Comparison of ENCODE assay signal across 8 cellular contexts in genomic region chr2:27069961-27070618, GRCh38. TPM values are rescaled to one million over a fixed set of nuclear protein-coding genes. Genes with fewer than 3 reads are reported as not detected.
DNase-seq lines count a peak whose midpoint lies in the region; ATAC-seq, FAIRE-seq and TF ChIP-seq lines count a peak whose summit lies in the region.

No MANE protein-coding gene starts in this region.

- H3K4me1 ChIP-seq in A673 (ENCODE audit: insufficient read depth, low read length, poor library complexity, severe bottlenecking) (peaks cover 36% of the 10 kb centered on the region), HUES6 (ENCODE audit: control insufficient read depth, insufficient read depth, low read length) (peaks cover 12% of the 10 kb centered on the region), mammary epithelial cell (ENCODE audit: insufficient read depth, low read length) (peaks cover 16% of the 10 kb centered on the region), mucosa of stomach (ENCODE audit: control insufficient read depth, insufficient read depth, low read length) (peaks cover 35% of the 10 kb centered on the region)

- H4K20me1 ChIP-seq in mammary epithelial cell (ENCODE audit: insufficient read depth, low read length), result no peaks in the 10 kb centered on the region

- H3K27ac ChIP-seq in A673 (ENCODE audit: low read depth, low read length, poor library complexity, severe bottlenecking) (peak overlapping the region; percentile 14), HUES6 (ENCODE audit: low read depth, low read length) (no peak overlapping the region), mammary epithelial cell (ENCODE audit: insufficient read depth, low read depth, low read length) (peak overlapping the region; percentile 76)

- DNase-seq in A673 (ENCODE audit: low spot score), result no peak
- no peak for DNase-seq in mammary epithelial cell
- DNase-seq in NCI-H2227 (lab: John Stamatoyannopoulos, UW; ENCODE audit: unreplicated experiment), result no peak
- DNase-seq in urothelium cell line (ENCODE audit: low spot score), result no peak
- no peak for DNase-seq in GOT3 (lab: John Stamatoyannopoulos, UW)

- WGBS in mammary epithelial cell (ENCODE audit: low coverage, missing lambda C conversion rate), result 49% methylated on average over 8 of the region's 8 CpGs

- TF ChIP-seq CTCF in A673 (conservative IDR thresholded peaks at IDR 0.05; ENCODE audit: low read depth, low read length) (no peak), mammary epithelial cell (conservative IDR thresholded peaks at IDR 0.05 in 1 of 2, IDR thresholded peaks at IDR 0.05 in 1 of 2; ENCODE audit: extremely low read depth in 1 of 2, insufficient read depth in 1 of 2, low read depth in 1 of 2, low read length in 2 of 2) (no peak)

- no peak overlapping the region for H2AFZ ChIP-seq in mammary epithelial cell (ENCODE audit: low read depth, low read length)

- H3K4me2 ChIP-seq in mammary epithelial cell (ENCODE audit: insufficient read depth, low read depth, low read length), result peak overlapping the region; percentile 87

- in situ Hi-C loops in mammary epithelial cell (cut with MboI; ENCODE audit: low sequenced_read_pairs in 2 of 2), result no loop called here

- POLR2A ChIA-PET in A673 (lab: Charles Lee; ENCODE audit: low non-redundant PET), result no interaction called here

- H3K4me3 ChIP-seq in A673 (ENCODE audit: low read depth, low read length, poor library complexity, severe bottlenecking) (peak overlapping the region; percentile 99), HUES6 (ENCODE audit: low read depth, low read length) (peak overlapping the region; percentile 83), mammary epithelial cell (replicated peaks in 1 of 3; ENCODE audit: insufficient read depth in 1 of 3, low read depth in 2 of 3, low read length in 3 of 3) (peak overlapping the region; percentile 79 to 98 (median 91)), mucosa of stomach (ENCODE audit: low read length) (peak overlapping the region; percentile 71)

- CTCF ChIA-PET in A673 (lab: Charles Lee), result no interaction called here
- CTCF ChIA-PET in mammary epithelial cell (lab: Charles Lee; ENCODE audit: low non-redundant PET), result no interaction called here

- no TSS peak for BruUV-seq in A673 (replicated peaks; lab: Mats Ljungman, UMichigan)
- BruUV-seq in mammary epithelial cell (replicated peaks; lab: Mats Ljungman, UMichigan), result no TSS peak

- dilution Hi-C loops in mammary epithelial cell (cut with HindIII; ENCODE audit: low sequenced_read_pairs), result loop anchor here (5.0 kb wide), 1 partner anchor 52 kb away; the partner anchor contains the start of gene ABHD1

- peaks cover 51% of the 10 kb centered on the region for H3K79me2 ChIP-seq in mammary epithelial cell (ENCODE audit: insufficient read depth, low read length)

- intact Hi-C loops in A673 (cut with micrococcal nuclease; ENCODE audit: unreplicated experiment), result no loop called here
- intact Hi-C loops in mammary epithelial cell (cut with micrococcal nuclease), result loop anchor here (5.0 kb wide), 1 partner anchor 98 kb away; the partner anchor contains the start of gene MAPRE3

- H3K36me3 ChIP-seq in A673 (ENCODE audit: insufficient read depth, low read length, poor library complexity, severe bottlenecking) (peaks cover 21% of the 10 kb centered on the region), HUES6 (ENCODE audit: control insufficient read depth, insufficient read depth, low read length) (peaks cover 41% of the 10 kb centered on the region), mammary epithelial cell (ENCODE audit: insufficient read depth, low read length) (peaks cover 19% of the 10 kb centered on the region), mucosa of stomach (ENCODE audit: control insufficient read depth, insufficient read depth, low read length) (peaks cover 8% of the 10 kb centered on the region)

- no peak for ATAC-seq in HG02884 (IDR thresholded peaks at IDR 0.05; ENCODE audit: unreplicated experiment)

- no peak for FAIRE-seq in urothelium cell line (lab: Jason Lieb, UNC)

- H3K9me3 ChIP-seq in A673 (ENCODE audit: low read depth, low read length, poor library complexity, severe bottlenecking), result no peaks in the 10 kb centered on the region
- H3K9me3 ChIP-seq in HUES6 (ENCODE audit: control insufficient read depth, insufficient read depth, low read depth, low read length), result no peaks in the 10 kb centered on the region
- H3K9me3 ChIP-seq in mammary epithelial cell (replicated peaks; ENCODE audit: insufficient read depth, low read length), result no peaks in the 10 kb centered on the region
- H3K9me3 ChIP-seq in mucosa of stomach (ENCODE audit: control insufficient read depth, low read length), result no peaks in the 10 kb centered on the region

- no peak overlapping the region for H3K9ac ChIP-seq in HUES6 (ENCODE audit: low read length)
- H3K9ac ChIP-seq in mammary epithelial cell (ENCODE audit: insufficient read depth, low read length), result peak overlapping the region; percentile 89
- H3K9ac ChIP-seq in mucosa of stomach (ENCODE audit: low read length), result peak overlapping the region; percentile 79

- H3K27me3 ChIP-seq in A673 (replicated peaks; ENCODE audit: insufficient read depth, low read depth, low read length, poor library complexity) (no peaks in the 10 kb centered on the region), HUES6 (ENCODE audit: control insufficient read depth, insufficient read depth, low read length) (no peaks in the 10 kb centered on the region), mammary epithelial cell (ENCODE audit: insufficient read depth, low read length) (no peaks in the 10 kb centered on the region), mucosa of stomach (ENCODE audit: control insufficient read depth, insufficient read depth, low read length) (no peaks in the 10 kb centered on the region)

RNA-seq across cellular contexts. Expression of gene OST4, which starts 1.4 kb away (rescaled TPM):
- total RNA-seq in A673 (2021), result 235 and 237 TPM in 2 replicates
- 100 to 1,000 TPM; 121 to 313 TPM for total RNA-seq in mammary epithelial cell
- 898 TPM for polyA plus RNA-seq in mammary epithelial cell
- 153 TPM for polyA minus RNA-seq in mammary epithelial cell

RNA-seq across cellular contexts. Expression of gene EMILIN1, which starts 8.3 kb away (rescaled TPM):
- 31.0 and 46.8 TPM in 2 replicates for total RNA-seq in A673 (2021)
- 1 to 10 TPM in 1 of 2 donors, under 1 TPM in 1; 0.80 to 1.5 TPM for total RNA-seq in mammary epithelial cell
- 0.17 TPM for polyA plus RNA-seq in mammary epithelial cell
- polyA minus RNA-seq in mammary epithelial cell, result not detected

RNA-seq across cellular contexts. Expression of gene KHK, which starts 16.5 kb away (rescaled TPM):
- total RNA-seq in A673 (2021), result 39.1 and 40.2 TPM in 2 replicates
- 1 to 10 TPM in 1 of 2 donors, under 1 TPM in 1; 0.33 to 2.1 TPM for total RNA-seq in mammary epithelial cell
- 1.6 TPM for polyA plus RNA-seq in mammary epithelial cell
- not detected for polyA minus RNA-seq in mammary epithelial cell

RNA-seq across cellular contexts. Expression of gene AGBL5, which starts 18.6 kb away (rescaled TPM):
- total RNA-seq in A673 (2021) (64.1 and 72.8 TPM in 2 replicates), mammary epithelial cell (10 to 100 TPM; 24.2 to 42.7 TPM)
- 28.2 TPM for polyA plus RNA-seq in mammary epithelial cell
- polyA minus RNA-seq in mammary epithelial cell, result 60.2 TPM

RNA-seq across cellular contexts. Expression of gene TMEM214, which starts 37.3 kb away (rescaled TPM):
- total RNA-seq in A673 (2021) (76.7 and 77.8 TPM in 2 replicates), mammary epithelial cell (10 to 100 TPM; 27.3 to 90.7 TPM)
- 84.8 TPM for polyA plus RNA-seq in mammary epithelial cell
- polyA minus RNA-seq in mammary epithelial cell, result 233 TPM

Comparison
In these comparisons a context has a peak if more than half of its experiments do, and no peak if none do; other contexts are left out.
1. RNA of gene EMILIN1, which starts 8.3 kb away (total RNA-seq): 31.0 to 46.8 TPM in A673; 0.80 to 1.5 TPM in mammary epithelial cell; every median in the first group is over 10 times any median in the second.
2. RNA of gene KHK, which starts 16.5 kb away (total RNA-seq): 39.1 to 40.2 TPM in A673; 0.33 to 2.1 TPM in mammary epithelial cell; every median in the first group is over 10 times any median in the second.
3. Peak in every context shown above with its lines, with median percentiles within 50 percentile points of each other: H3K4me3 ChIP-seq.